ENCODE assay signal across 1 cellular context in genomic region chr19:39160523-39160861, GRCh38.
TF ChIP-seq lines count a peak whose summit lies in the region.

No MANE protein-coding gene starts in this region.

TF ChIP-seq in IMR-90, 13 proteins besides CTCF, POLR2A, EP300 and RAD21:
- TF ChIP-seq NFE2L2 (IDR thresholded peaks at IDR 0.05; ENCODE audit: low read depth, low read length) (no peak), FOS (IDR thresholded peaks at IDR 0.05; ENCODE audit: low read depth, low read length) (no peak), CHD1 (IDR thresholded peaks at IDR 0.05; ENCODE audit: low read depth, low read length) (no peak), ELK1 (IDR thresholded peaks at IDR 0.05; ENCODE audit: borderline replicate concordance, low read depth, low read length) (no peak), RFX5 (IDR thresholded peaks at IDR 0.05; ENCODE audit: low read depth, low read length) (no peak), MAFK (IDR thresholded peaks at IDR 0.05; ENCODE audit: low read depth, low read length) (no peak), RCOR1 (IDR thresholded peaks at IDR 0.05; ENCODE audit: insufficient replicate concordance, low read length) (no peak), BHLHE40 (IDR thresholded peaks at IDR 0.05; ENCODE audit: low read depth, low read length) (no peak), MAZ (IDR thresholded peaks at IDR 0.05; ENCODE audit: borderline replicate concordance, low read depth, low read length) (no peak), CEBPB (IDR thresholded peaks at IDR 0.05; ENCODE audit: low read depth, low read length) (no peak), MXI1 (IDR thresholded peaks at IDR 0.05; ENCODE audit: borderline replicate concordance, low read depth, low read length) (no peak)
